ENCODE assay signal across 28 cellular contexts in the genomic region with DNA sequence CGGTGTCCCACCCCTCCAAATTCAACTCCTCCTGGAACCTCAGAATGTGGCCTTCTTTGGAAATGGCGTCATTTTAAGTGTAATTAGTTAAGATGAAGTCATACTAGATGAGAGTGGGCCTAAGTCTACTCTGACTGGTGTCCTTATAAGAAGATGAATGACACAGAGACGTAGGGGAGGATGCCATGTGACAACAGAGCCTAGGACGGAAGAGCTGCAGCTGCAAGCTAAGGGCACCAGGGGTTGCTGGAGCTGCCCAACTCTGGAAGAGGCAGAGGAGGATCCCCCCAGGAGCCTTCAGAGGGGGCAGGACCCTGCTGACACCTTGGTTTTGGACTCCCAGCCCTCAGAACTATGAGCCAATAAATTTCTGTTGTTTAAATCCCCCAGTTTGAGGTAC.
DNase-seq lines count a peak whose midpoint lies in the region; ATAC-seq lines count a peak whose summit lies in the region.
"Had no signal": no experiment of that assay in that cellular context is flagged by ENCODE, and none has a peak within 500 bp of the region (broad histone marks: within the 10 kb centered on the region; RNA-seq: fewer than 3 reads in every experiment).

No MANE protein-coding gene starts in this region.

- H4K91ac ChIP-seq in mesenchymal stem cell (ENCODE audit: low read length) = peak overlapping the region; percentile 25

- DNase-seq in activated CD8-positive, alpha-beta memory T cell treated with anti-CD3 and anti-CD28 coated beads for 24 hours = peak; percentile 4
- DNase-seq in activated CD8-positive, alpha-beta memory T cell treated with anti-CD3 and anti-CD28 coated beads, Interleukin-2, amount 50 U/mL, for 4 hours = no peak
- DNase-seq in astrocyte of the hippocampus (ENCODE audit: low read depth, low spot score) = peak; percentile 23
- peak; percentile 6 for DNase-seq in mesenchymal stem cell
- no peak for DNase-seq in GF-D8 (lab: John Stamatoyannopoulos, UW)
- DNase-seq in CD1c-positive myeloid dendritic cell (ENCODE audit: extremely low spot score) = no peak
- DNase-seq: activated naive CD4-positive, alpha-beta T cell treated with Interleukin-2 at 50 U/mL for 16 hours; AML-193; body of pancreas; CD4-positive, alpha-beta T cell; cerebellar nuclear complex; DMS 273 treated with DMSO at 0.1 percent for 48 hours; left colon; NCI-H2107; NCI-H748 treated with DMSO at 0.1 percent for 48 hours; stimulated activated CD4-positive, alpha-beta T cell treated with anti-CD3 and anti-CD28 coated beads, Interleukin-2, amount 100 ng/mL, for 24 hours; stimulated activated naive CD8-positive, alpha-beta T cell treated with anti-CD3 and anti-CD28 coated beads, Interleukin-15, Interleukin-2, amounts not matched to agents 100 U/mL and 50 U/mL, for 24 hours; testis had no signal

- H2BK15ac ChIP-seq in mesenchymal stem cell (ENCODE audit: low read depth, poor library complexity, severe bottlenecking) = peak overlapping the region; percentile 62

- peaks cover 0 to 7% of the 10 kb centered on the region in 2 experiments for H3K36me3 ChIP-seq in mesenchymal stem cell (ENCODE audit: control insufficient read depth in 1 of 2, insufficient read depth in 2 of 2, low read depth in 1 of 2, low read length in 2 of 2)
- H3K36me3 ChIP-seq: gastroesophageal sphincter, HAP-1, neural progenitor cell, right atrium auricular region, spleen had no signal

- H3K4me1 ChIP-seq in mesenchymal stem cell (ENCODE audit: control insufficient read depth, insufficient read depth, low read depth, low read length) = peaks cover 16% of the 10 kb centered on the region
- H3K4me1 ChIP-seq: body of pancreas, gastroesophageal sphincter, HAP-1, right atrium auricular region, spleen, testis had no signal

- peak overlapping the region; percentile 88 for H3K27ac ChIP-seq in mesenchymal stem cell (ENCODE audit: low read length, poor library complexity, severe bottlenecking)
- H3K27ac ChIP-seq: body of pancreas, gastroesophageal sphincter, neural progenitor cell, right atrium auricular region, RWPE1, spleen, testis had no signal

- H3K4ac ChIP-seq in mesenchymal stem cell (ENCODE audit: low read depth in 1 of 2, low read length in 2 of 2) = no peak overlapping the region

- peak overlapping the region; percentile 51 for H2BK120ac ChIP-seq in mesenchymal stem cell (ENCODE audit: low read depth, low read length)

- ATAC-seq in GM21528 (IDR thresholded peaks at IDR 0.05; ENCODE audit: low FRiP score, unreplicated experiment) (no peak), HG03039 (IDR thresholded peaks at IDR 0.05; ENCODE audit: unreplicated experiment) (no peak)
- ATAC-seq: body of pancreas; gastroesophageal sphincter; GM12878; left colon; stimulated activated naive CD8-positive, alpha-beta T cell treated with anti-CD3 and anti-CD28 coated beads, Interleukin-15, Interleukin-2, amounts not matched to agents 100 U/mL and 50 U/mL, for 24 hours had no signal

- no peak overlapping the region for H2AFZ ChIP-seq in mesenchymal stem cell (ENCODE audit: low read depth, low read length)
- H2AFZ ChIP-seq: hepatocyte, neural progenitor cell had no signal

- H3K79me1 ChIP-seq in mesenchymal stem cell (replicated peaks; ENCODE audit: low read length, poor library complexity, severe bottlenecking) = peaks cover 8% of the 10 kb centered on the region

- H3K27me3 ChIP-seq in mesenchymal stem cell (ENCODE audit: control insufficient read depth in 1 of 2, insufficient read depth in 1 of 2, low read length in 2 of 2) = no peaks in the 10 kb centered on the region
- H3K27me3 ChIP-seq: body of pancreas, gastroesophageal sphincter, hepatocyte, neural progenitor cell, right atrium auricular region, spleen, testis had no signal

- H2AK5ac ChIP-seq in mesenchymal stem cell (ENCODE audit: low read length, severe bottlenecking) = peak overlapping the region; percentile 94

- no peak overlapping the region for H3K14ac ChIP-seq in mesenchymal stem cell (ENCODE audit: low read length in 2 of 2)

- H4K8ac ChIP-seq in mesenchymal stem cell (ENCODE audit: low read length) = peak overlapping the region; percentile 86

- H3K4me2 ChIP-seq in mesenchymal stem cell (ENCODE audit: low read length, poor library complexity, severe bottlenecking) = no peak overlapping the region
- H3K4me2 ChIP-seq: neural progenitor cell had no signal

- H3K23ac ChIP-seq in mesenchymal stem cell (ENCODE audit: low read length in 2 of 2) = no peak overlapping the region

- no peaks in the 10 kb centered on the region for H3K9me3 ChIP-seq in mesenchymal stem cell (ENCODE audit: control insufficient read depth, low read length)
- H3K9me3 ChIP-seq: body of pancreas, gastroesophageal sphincter, HAP-1, right atrium auricular region, testis had no signal

- WGBS in mesenchymal stem cell = 69% methylated on average over 3 of the region's 4 CpGs

- H3K18ac ChIP-seq in mesenchymal stem cell (ENCODE audit: low read depth in 1 of 2, low read length in 2 of 2) = peak overlapping the region; percentile 24 to 54

- no peak overlapping the region for H2BK5ac ChIP-seq in mesenchymal stem cell (ENCODE audit: low read depth, low read length, poor library complexity, severe bottlenecking)

- H2BK12ac ChIP-seq in mesenchymal stem cell (ENCODE audit: low read length in 2 of 2) = peak overlapping the region; percentile 49 to 72

- H3K9ac ChIP-seq in mesenchymal stem cell (ENCODE audit: low read length) = no peak overlapping the region
- H3K9ac ChIP-seq: neural progenitor cell had no signal

- H3K4me3 ChIP-seq in mesenchymal stem cell (ENCODE audit: insufficient read depth in 1 of 2, low read depth in 1 of 2, low read length in 2 of 2) = no peak overlapping the region
- H3K4me3 ChIP-seq: body of pancreas, gastroesophageal sphincter, GM12878, HAP-1, hepatocyte, neural progenitor cell, right atrium auricular region, spleen, testis had no signal

Comparison
In these comparisons a context has a peak if more than half of its experiments do, and no peak if none do; other contexts are left out.
1. DNase-seq: peak in activated CD8-positive, alpha-beta memory T cell treated with anti-CD3 and anti-CD28 coated beads for 24 hours (single experiment), astrocyte of the hippocampus (single experiment) and mesenchymal stem cell (single experiment); none in activated CD8-positive, alpha-beta memory T cell treated with anti-CD3 and anti-CD28 coated beads, Interleukin-2, amount 50 U/mL, for 4 hours (single experiment), GF-D8 (single experiment) and CD1c-positive myeloid dendritic cell (single experiment).